ENCODE assay signal across 9 cellular contexts in the genomic region with DNA sequence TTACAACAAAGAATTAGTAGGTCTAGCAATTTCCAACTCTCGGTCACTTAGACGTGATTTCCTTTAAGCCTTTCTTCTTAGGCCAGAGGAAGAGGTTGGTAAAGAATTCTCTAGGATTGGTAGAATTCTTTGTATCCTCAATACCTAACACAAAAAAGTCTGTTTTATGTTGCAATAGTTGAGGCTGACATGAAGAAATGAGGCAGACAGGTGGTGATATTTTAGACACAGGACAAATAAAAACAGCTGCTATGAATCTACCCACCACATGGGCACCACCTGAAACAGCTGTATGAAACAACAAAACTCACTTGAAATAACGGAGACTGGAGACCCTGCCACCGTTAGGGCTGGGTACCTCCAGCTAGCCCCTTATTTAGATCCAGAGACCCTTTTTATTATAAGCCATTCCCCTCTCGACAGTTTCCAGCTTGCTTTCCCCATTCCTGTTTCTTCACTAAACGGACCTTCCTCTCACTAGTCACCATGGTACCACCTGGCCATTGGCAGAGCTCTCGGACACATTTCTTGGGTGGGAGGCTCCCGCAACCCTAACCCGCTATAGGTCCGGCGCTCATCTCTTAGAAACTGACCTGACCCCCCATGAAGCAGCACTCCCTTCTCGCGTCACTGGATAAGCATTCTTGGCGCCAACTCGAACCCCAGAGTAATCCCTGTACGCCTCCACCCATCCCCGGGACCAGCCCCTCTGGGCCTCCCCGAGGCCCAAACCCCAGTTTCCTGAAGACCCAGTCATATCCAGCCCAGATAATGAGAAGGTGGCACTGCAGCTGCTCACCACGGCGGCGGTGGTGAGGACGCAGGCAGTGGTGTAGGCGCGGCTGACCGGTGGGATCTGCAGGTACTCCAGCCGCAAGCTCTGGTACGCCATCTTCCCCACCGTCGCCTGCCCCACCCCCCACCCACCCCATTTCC. TPM values are rescaled to one million over a fixed set of nuclear protein-coding genes. Genes with fewer than 3 reads are reported as not detected.
DNase-seq lines count a peak whose midpoint lies in the region; ATAC-seq, FAIRE-seq and TF ChIP-seq lines count a peak whose summit lies in the region.
"Had no signal": no experiment of that assay in that cellular context is flagged by ENCODE, and none has a peak within 500 bp of the region (broad histone marks: within the 10 kb centered on the region; RNA-seq: fewer than 3 reads in every experiment).

Gene DERL2 (minus strand): TSS at position 909 of the 936 bp plus-strand sequence. CDS start 17 bp downstream, at position 892.

- H3K27me3 Mint-ChIP-seq in astrocyte (ENCODE audit: low read depth, unreplicated experiment) = no peaks in the 10 kb centered on the region

- peak within 1 kb of the TSS; percentile 93 for H2AFZ ChIP-seq in astrocyte (ENCODE audit: low read depth, low read length)

- H3K9me3 Mint-ChIP-seq in astrocyte (ENCODE audit: unreplicated experiment) = peaks cover 3% of the 10 kb centered on the region

- H3K4me3 ChIP-seq in GM12875 (ENCODE audit: low read depth, low read length) = peak within 1 kb of the TSS; percentile 89
- H3K4me3 ChIP-seq in astrocyte (ENCODE audit: insufficient read depth, low read depth, low read length) = peak within 1 kb of the TSS; percentile 89
- H3K4me3 ChIP-seq in iPS DF 6.9 (ENCODE audit: low read length) = peak within 1 kb of the TSS; percentile 93
- peak within 1 kb of the TSS; percentile 72 for H3K4me3 ChIP-seq in skeletal muscle cell (ENCODE audit: low read depth, low read length)

- TF ChIP-seq CTCF in GM12875 (IDR thresholded peaks at IDR 0.05; ENCODE audit: borderline replicate concordance, insufficient read depth, low read depth, low read length) = no peak
- TF ChIP-seq CTCF in astrocyte (IDR thresholded peaks at IDR 0.05; ENCODE audit: insufficient read depth, low read depth, low read length) = peak; percentile 2

- peak within 1 kb of the TSS; percentile 97 for H3K4me3 Mint-ChIP-seq in astrocyte (ENCODE audit: unreplicated experiment)

- peak within 1 kb of the TSS; percentile 98 for H3K27ac Mint-ChIP-seq in astrocyte (ENCODE audit: unreplicated experiment)

- H3K4me1 ChIP-seq in astrocyte (ENCODE audit: insufficient read depth, low read length) (peaks cover 7% of the 10 kb centered on the region), iPS DF 6.9 (ENCODE audit: control insufficient read depth, insufficient read depth, low read length) (no peaks in the 10 kb centered on the region)

- H3K9ac ChIP-seq in astrocyte (ENCODE audit: low read length) = peak within 1 kb of the TSS; percentile 93

- WGBS in iPS DF 6.9 (ENCODE audit: insufficient coverage, insufficient read length) = no CpG with 5 or more reads among the region's 29 CpGs

- no peaks in the 10 kb centered on the region for H3K27me3 ChIP-seq in astrocyte (ENCODE audit: insufficient read depth, low read length)
- H3K27me3 ChIP-seq in iPS DF 6.9 (ENCODE audit: control insufficient read depth, insufficient read depth, low read length) = no peaks in the 10 kb centered on the region

- ATAC-seq in GM21717 (IDR thresholded peaks at IDR 0.05; ENCODE audit: unreplicated experiment) = peak; percentile 30

- peaks cover 82% of the 10 kb centered on the region for H3K79me2 ChIP-seq in astrocyte (ENCODE audit: insufficient read depth, low read length)

- H3K36me3 Mint-ChIP-seq in astrocyte (ENCODE audit: low read depth, unreplicated experiment) = peaks cover 28% of the 10 kb centered on the region

- no peaks in the 10 kb centered on the region for H3K9me3 ChIP-seq in astrocyte (ENCODE audit: insufficient read depth, low read depth, low read length)
- H3K9me3 ChIP-seq in iPS DF 6.9 (ENCODE audit: control insufficient read depth, insufficient read depth, low read length) = no peaks in the 10 kb centered on the region

- peaks cover 4% of the 10 kb centered on the region for H3K4me1 Mint-ChIP-seq in astrocyte (ENCODE audit: low read depth, unreplicated experiment)

- DNase-seq in LHCN-M2 (ENCODE audit: low read depth) (peak; percentile 57), astrocyte (ENCODE audit: low read depth) (peak; percentile 18), iPS DF 6.9 (ENCODE audit: low read depth, low spot score) (no peak), skeletal muscle cell (ENCODE audit: low read depth) (no peak), SIG-M5 treated with dmso at 0.1 percent for 504 hours (lab: John Stamatoyannopoulos, UW; ENCODE audit: unreplicated experiment) (no peak), MV-4-11 (lab: John Stamatoyannopoulos, UW) (no peak)

- peak within 1 kb of the TSS; percentile 95 for H3K4me2 ChIP-seq in astrocyte (ENCODE audit: low read length)

- H4K20me1 ChIP-seq in astrocyte (ENCODE audit: insufficient read depth, low read length) = peaks cover under 1% of the 10 kb centered on the region

- no peak for FAIRE-seq in astrocyte (lab: Jason Lieb, UNC)
- FAIRE-seq: islet of Langerhans had no signal

- H3K27ac ChIP-seq in astrocyte (ENCODE audit: low read depth, low read length) (peak within 1 kb of the TSS; percentile 98), iPS DF 6.9 (ENCODE audit: low read length) (no peak within 1 kb of the TSS)

- H3K36me3 ChIP-seq in astrocyte (ENCODE audit: insufficient read depth, low read length) = peaks cover 42% of the 10 kb centered on the region
- H3K36me3 ChIP-seq in iPS DF 6.9 (ENCODE audit: control insufficient read depth, insufficient read depth, low read length) = peaks cover 9% of the 10 kb centered on the region; the same call in 1 of the 2 replicates

RNA-seq across cellular contexts. Expression of gene DERL2, which starts in this region (rescaled TPM):
- total RNA-seq in LHCN-M2 (2014; rRNA removed) (52.5 and 70.2 TPM in 2 replicates), astrocyte (90.1 and 99.6 TPM in 2 replicates)
- 88.1 TPM for polyA plus RNA-seq in LHCN-M2 (2012)

Comparison
In these comparisons a context has a peak if more than half of its experiments do, and no peak if none do; other contexts are left out.
1. DNase-seq: peak in LHCN-M2 (single experiment) and astrocyte (single experiment); none in iPS DF 6.9 (single experiment), skeletal muscle cell (single experiment), SIG-M5 treated with dmso at 0.1 percent for 504 hours (single experiment) and MV-4-11 (single experiment).
2. Peak in every context shown above with its lines, with median percentiles within 50 percentile points of each other: H3K4me3 ChIP-seq.